In the genomic region with DNA sequence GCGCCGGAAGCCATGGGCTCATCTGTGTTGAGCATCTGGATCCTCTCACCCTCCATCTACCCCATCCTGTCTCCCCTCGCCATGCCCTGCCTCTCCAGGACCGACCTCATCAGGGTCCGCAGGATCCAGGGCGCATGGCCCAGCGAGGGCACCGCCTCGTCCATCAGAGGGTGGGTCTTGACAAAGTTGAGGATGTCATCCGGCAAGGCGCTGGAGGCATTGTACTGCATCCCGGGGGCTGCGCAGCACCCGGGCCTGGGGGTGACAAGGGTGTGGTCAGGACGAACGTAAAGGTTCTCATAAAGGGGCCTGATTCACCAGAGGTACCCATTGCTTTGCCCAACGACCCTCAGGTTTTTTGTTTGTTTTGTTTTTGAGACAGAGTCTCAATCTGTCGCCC, we compare ENCODE assay signal across 1 cellular context.
TF ChIP-seq lines count a peak whose summit lies in the region.

No MANE protein-coding gene starts in this region.

TF ChIP-seq in IMR-90, 13 proteins besides CTCF, POLR2A, EP300 and RAD21:
- no peak for TF ChIP-seq NFE2L2 (IDR thresholded peaks at IDR 0.05; ENCODE audit: low read depth, low read length)
- no peak for TF ChIP-seq CHD1 (IDR thresholded peaks at IDR 0.05; ENCODE audit: low read depth, low read length)
- no peak for TF ChIP-seq MAFK (IDR thresholded peaks at IDR 0.05; ENCODE audit: low read depth, low read length)
- TF ChIP-seq, protein P1, sequence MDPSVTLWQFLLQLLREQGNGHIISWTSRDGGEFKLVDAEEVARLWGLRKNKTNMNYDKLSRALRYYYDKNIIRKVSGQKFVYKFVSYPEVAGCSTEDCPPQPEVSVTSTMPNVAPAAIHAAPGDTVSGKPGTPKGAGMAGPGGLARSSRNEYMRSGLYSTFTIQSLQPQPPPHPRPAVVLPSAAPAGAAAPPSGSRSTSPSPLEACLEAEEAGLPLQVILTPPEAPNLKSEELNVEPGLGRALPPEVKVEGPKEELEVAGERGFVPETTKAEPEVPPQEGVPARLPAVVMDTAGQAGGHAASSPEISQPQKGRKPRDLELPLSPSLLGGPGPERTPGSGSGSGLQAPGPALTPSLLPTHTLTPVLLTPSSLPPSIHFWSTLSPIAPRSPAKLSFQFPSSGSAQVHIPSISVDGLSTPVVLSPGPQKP (IDR thresholded peaks at IDR 0.05; ENCODE audit: borderline replicate concordance, low read depth, low read length) = no peak
- no peak for TF ChIP-seq CEBPB (IDR thresholded peaks at IDR 0.05; ENCODE audit: low read depth, low read length)
- TF ChIP-seq RFX5 (IDR thresholded peaks at IDR 0.05; ENCODE audit: low read depth, low read length) = no peak
- TF ChIP-seq RCOR1 (IDR thresholded peaks at IDR 0.05; ENCODE audit: insufficient replicate concordance, low read length) = no peak
- no peak for TF ChIP-seq MAZ (IDR thresholded peaks at IDR 0.05; ENCODE audit: borderline replicate concordance, low read depth, low read length)
- TF ChIP-seq FOS (IDR thresholded peaks at IDR 0.05; ENCODE audit: low read depth, low read length) = no peak
- TF ChIP-seq MXI1 (IDR thresholded peaks at IDR 0.05; ENCODE audit: borderline replicate concordance, low read depth, low read length) = no peak
- TF ChIP-seq, protein P2, sequence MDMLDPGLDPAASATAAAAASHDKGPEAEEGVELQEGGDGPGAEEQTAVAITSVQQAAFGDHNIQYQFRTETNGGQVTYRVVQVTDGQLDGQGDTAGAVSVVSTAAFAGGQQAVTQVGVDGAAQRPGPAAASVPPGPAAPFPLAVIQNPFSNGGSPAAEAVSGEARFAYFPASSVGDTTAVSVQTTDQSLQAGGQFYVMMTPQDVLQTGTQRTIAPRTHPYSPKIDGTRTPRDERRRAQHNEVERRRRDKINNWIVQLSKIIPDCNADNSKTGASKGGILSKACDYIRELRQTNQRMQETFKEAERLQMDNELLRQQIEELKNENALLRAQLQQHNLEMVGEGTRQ (IDR thresholded peaks at IDR 0.05; ENCODE audit: low read depth, low read length) = no peak
- no peak for TF ChIP-seq SMC3 (IDR thresholded peaks at IDR 0.05; ENCODE audit: low read depth, low read length)
- TF ChIP-seq BHLHE40 (IDR thresholded peaks at IDR 0.05; ENCODE audit: low read depth, low read length) = no peak
